In the genomic region with DNA sequence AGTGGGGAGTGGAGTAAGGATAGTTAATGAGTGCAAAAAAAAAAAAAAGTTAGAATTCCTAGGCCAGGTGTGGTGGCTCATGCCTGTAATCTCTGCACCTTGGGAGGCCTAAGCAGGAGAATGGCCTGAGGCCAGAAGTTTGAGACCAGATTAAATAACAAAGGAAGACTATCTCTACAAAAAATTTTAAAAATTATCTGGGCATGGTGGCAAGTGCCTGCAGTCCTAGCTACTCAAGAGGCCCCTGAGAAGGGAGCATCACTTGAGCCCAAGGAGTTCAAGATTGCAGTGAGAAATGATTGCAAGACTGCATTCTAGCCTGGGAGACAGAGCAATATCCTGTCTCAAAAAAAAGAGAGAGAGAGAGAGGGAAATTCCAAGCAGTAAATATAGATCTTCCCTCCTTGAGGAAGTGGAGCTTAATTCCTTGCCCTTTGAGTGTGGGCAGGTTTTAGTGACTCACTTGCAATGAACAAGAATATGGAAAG, we compare ENCODE assay signal across 1 cellular context.
TF ChIP-seq lines count a peak whose summit lies in the region.

No MANE protein-coding gene starts in this region.

TF ChIP-seq in SK-N-SH treated with all-trans-retinoic acid at 6 μM for 48 hours, 23 proteins besides CTCF, POLR2A, EP300 and RAD21 (continued from another document):
- TF ChIP-seq CREB5 (CRISPR knock-in tag; IDR thresholded peaks at IDR 0.05; ENCODE audit: low read depth) (no peak), BACH2 (CRISPR knock-in tag; IDR thresholded peaks at IDR 0.05; ENCODE audit: borderline replicate concordance) (no peak), PATZ1 (CRISPR knock-in tag; IDR thresholded peaks at IDR 0.05; ENCODE audit: borderline replicate concordance) (no peak), TOX (CRISPR knock-in tag; IDR thresholded peaks at IDR 0.05; ENCODE audit: borderline replicate concordance) (no peak), POU6F1 (CRISPR knock-in tag; IDR thresholded peaks at IDR 0.05; ENCODE audit: borderline replicate concordance, low read depth) (no peak), ZFP3 (CRISPR knock-in tag; IDR thresholded peaks at IDR 0.05) (no peak), SNAI2 (CRISPR knock-in tag; IDR thresholded peaks at IDR 0.05) (no peak), ARNTL (CRISPR knock-in tag; IDR thresholded peaks at IDR 0.05; ENCODE audit: borderline replicate concordance, low read depth) (no peak), ZNF8 (CRISPR knock-in tag; IDR thresholded peaks at IDR 0.05) (no peak)
